1 cellular context compared by ENCODE assay signal in genomic region chr17:75695141-75695829, GRCh38.
TF ChIP-seq lines count a peak whose summit lies in the region.

No MANE protein-coding gene starts in this region.

TF ChIP-seq in SK-N-SH, 30 proteins besides CTCF, POLR2A, EP300 and RAD21 (continued from another document):
- TF ChIP-seq IRF3 (IDR thresholded peaks at IDR 0.05; ENCODE audit: low read depth, low read length) (no peak), ELF1 (IDR thresholded peaks at IDR 0.05) (no peak), EZH2phosphoT487 (IDR thresholded peaks at IDR 0.05; ENCODE audit: borderline replicate concordance, low read depth) (no peak), NFIC (IDR thresholded peaks at IDR 0.05; ENCODE audit: borderline replicate concordance) (no peak), YY1 (IDR thresholded peaks at IDR 0.05; ENCODE audit: low read depth) (no peak)
- TF ChIP-seq, protein P1, sequence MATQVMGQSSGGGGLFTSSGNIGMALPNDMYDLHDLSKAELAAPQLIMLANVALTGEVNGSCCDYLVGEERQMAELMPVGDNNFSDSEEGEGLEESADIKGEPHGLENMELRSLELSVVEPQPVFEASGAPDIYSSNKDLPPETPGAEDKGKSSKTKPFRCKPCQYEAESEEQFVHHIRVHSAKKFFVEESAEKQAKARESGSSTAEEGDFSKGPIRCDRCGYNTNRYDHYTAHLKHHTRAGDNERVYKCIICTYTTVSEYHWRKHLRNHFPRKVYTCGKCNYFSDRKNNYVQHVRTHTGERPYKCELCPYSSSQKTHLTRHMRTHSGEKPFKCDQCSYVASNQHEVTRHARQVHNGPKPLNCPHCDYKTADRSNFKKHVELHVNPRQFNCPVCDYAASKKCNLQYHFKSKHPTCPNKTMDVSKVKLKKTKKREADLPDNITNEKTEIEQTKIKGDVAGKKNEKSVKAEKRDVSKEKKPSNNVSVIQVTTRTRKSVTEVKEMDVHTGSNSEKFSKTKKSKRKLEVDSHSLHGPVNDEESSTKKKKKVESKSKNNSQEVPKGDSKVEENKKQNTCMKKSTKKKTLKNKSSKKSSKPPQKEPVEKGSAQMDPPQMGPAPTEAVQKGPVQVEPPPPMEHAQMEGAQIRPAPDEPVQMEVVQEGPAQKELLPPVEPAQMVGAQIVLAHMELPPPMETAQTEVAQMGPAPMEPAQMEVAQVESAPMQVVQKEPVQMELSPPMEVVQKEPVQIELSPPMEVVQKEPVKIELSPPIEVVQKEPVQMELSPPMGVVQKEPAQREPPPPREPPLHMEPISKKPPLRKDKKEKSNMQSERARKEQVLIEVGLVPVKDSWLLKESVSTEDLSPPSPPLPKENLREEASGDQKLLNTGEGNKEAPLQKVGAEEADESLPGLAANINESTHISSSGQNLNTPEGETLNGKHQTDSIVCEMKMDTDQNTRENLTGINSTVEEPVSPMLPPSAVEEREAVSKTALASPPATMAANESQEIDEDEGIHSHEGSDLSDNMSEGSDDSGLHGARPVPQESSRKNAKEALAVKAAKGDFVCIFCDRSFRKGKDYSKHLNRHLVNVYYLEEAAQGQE (IDR thresholded peaks at IDR 0.05; ENCODE audit: low read depth, low read length), result no peak
